ENCODE assay signal across 22 cellular contexts in the genomic region with DNA sequence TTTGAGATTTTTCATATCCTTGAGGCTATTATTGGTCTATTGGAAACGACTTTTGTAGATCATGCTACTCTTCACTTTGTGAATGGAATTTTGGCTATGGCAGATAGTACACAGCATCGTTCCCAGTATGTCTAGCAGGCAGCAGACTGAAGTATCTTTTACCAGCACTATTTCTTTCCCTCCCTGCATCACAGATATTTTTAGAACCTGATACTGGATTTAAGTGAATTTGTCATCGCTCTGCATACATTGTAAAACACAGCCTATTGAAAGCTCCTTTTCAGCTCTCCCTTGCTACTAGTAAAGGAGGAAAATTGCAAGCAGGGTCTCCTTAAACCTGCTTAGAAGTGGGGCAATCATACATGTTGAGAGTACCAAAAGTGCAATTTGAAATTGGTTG.
"Had no signal": no experiment of that assay in that cellular context is flagged by ENCODE, and none has a peak within 500 bp of the region (broad histone marks: within the 10 kb centered on the region; RNA-seq: fewer than 3 reads in every experiment).

No MANE protein-coding gene starts in this region.

- H3K4me2 ChIP-seq: KMS-11 had no signal

- H3K27me3 Mint-ChIP-seq: IgD-negative memory B cell had no signal

- ATAC-seq: K562, Panc1, SK-N-SH treated with all-trans-retinoic acid at 6 μM for 48 hours had no signal

- H3K4me1 ChIP-seq: SJCRH30 had no signal

- H3K27me3 ChIP-seq: SJCRH30 had no signal

- H3K4me3 ChIP-seq: K562, SJCRH30 had no signal

- FAIRE-seq: HTR-8/SVneo, K562 had no signal

- H3K27ac Mint-ChIP-seq: IgD-negative memory B cell had no signal

- H3K4me3 Mint-ChIP-seq: IgD-negative memory B cell had no signal

- H3K27ac ChIP-seq: HL-60, KMS-11, RWPE1, SJCRH30 had no signal

- H3K9ac ChIP-seq: KMS-11 had no signal

- H3K36me3 ChIP-seq: SJCRH30 had no signal

- DNase-seq: Kasumi-1, MV-4-11, NCI-H1048, NCI-H1105, NCI-H1417, NCI-H187, NCI-H2029, NCI-H2081 treated with DMSO at 0.1 percent for 48 hours, NCI-H2227 treated with DMSO at 0.1 percent for 48 hours, NCI-H524, NCI-H526 treated with DMSO at 0.1 percent for 48 hours, NCI-H774, SHP77 treated with DMSO at 0.1 percent for 48 hours, SJCRH30 had no signal

- H3K36me3 Mint-ChIP-seq: IgD-negative memory B cell had no signal
